Comparison of ENCODE assay signal across 1 cellular context in genomic region chr6:30763618-30764489, GRCh38.
TF ChIP-seq lines count a peak whose summit lies in the region.

No MANE protein-coding gene starts in this region.

TF ChIP-seq in K562, 482 proteins besides CTCF, POLR2A, EP300 and RAD21 (continues in another document):
- TF ChIP-seq NR2C1 (IDR thresholded peaks at IDR 0.05): no peak
- TF ChIP-seq NR2C1 (tag; IDR thresholded peaks at IDR 0.05): no peak
- TF ChIP-seq BRD9 (IDR thresholded peaks at IDR 0.05; ENCODE audit: low read depth, partially characterized antibody): no peak
- TF ChIP-seq HDAC8 (tag; IDR thresholded peaks at IDR 0.05): no peak
- no peak for TF ChIP-seq NR2F6 (CRISPR knock-in tag; IDR thresholded peaks at IDR 0.05)
- TF ChIP-seq, protein P1, sequence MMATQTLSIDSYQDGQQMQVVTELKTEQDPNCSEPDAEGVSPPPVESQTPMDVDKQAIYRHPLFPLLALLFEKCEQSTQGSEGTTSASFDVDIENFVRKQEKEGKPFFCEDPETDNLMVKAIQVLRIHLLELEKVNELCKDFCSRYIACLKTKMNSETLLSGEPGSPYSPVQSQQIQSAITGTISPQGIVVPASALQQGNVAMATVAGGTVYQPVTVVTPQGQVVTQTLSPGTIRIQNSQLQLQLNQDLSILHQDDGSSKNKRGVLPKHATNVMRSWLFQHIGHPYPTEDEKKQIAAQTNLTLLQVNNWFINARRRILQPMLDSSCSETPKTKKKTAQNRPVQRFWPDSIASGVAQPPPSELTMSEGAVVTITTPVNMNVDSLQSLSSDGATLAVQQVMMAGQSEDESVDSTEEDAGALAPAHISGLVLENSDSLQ (IDR thresholded peaks at IDR 0.05): 0 out of 2 replicates have a peak, but pooled peaks have one; percentile 13
- no peak for TF ChIP-seq XRCC5 (IDR thresholded peaks at IDR 0.05; ENCODE audit: low read depth, low read length)
- TF ChIP-seq, protein P2, sequence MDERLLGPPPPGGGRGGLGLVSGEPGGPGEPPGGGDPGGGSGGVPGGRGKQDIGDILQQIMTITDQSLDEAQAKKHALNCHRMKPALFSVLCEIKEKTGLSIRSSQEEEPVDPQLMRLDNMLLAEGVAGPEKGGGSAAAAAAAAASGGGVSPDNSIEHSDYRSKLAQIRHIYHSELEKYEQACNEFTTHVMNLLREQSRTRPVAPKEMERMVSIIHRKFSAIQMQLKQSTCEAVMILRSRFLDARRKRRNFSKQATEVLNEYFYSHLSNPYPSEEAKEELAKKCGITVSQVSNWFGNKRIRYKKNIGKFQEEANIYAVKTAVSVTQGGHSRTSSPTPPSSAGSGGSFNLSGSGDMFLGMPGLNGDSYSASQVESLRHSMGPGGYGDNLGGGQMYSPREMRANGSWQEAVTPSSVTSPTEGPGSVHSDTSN (CRISPR knock-in tag; IDR thresholded peaks at IDR 0.05; ENCODE audit: low read depth): no peak
- TF ChIP-seq, protein P2 (tag; conservative IDR thresholded peaks at IDR 0.05; ENCODE audit: low read depth): peak; percentile 81
- TF ChIP-seq ZEB2 (IDR thresholded peaks at IDR 0.05): peak; percentile 71; the same call in 1 of the 2 replicates
- TF ChIP-seq MTA2 (IDR thresholded peaks at IDR 0.05; ENCODE audit: low read depth): 0 out of 2 replicates have a peak, but pooled peaks have one; percentile 1
- no peak for TF ChIP-seq FOXA3 (CRISPR knock-in tag; conservative IDR thresholded peaks at IDR 0.05 in 1 of 2, IDR thresholded peaks at IDR 0.05 in 1 of 2)
- no peak for TF ChIP-seq RAD51 (IDR thresholded peaks at IDR 0.05; ENCODE audit: borderline replicate concordance, low read depth)
- TF ChIP-seq RFX1 (IDR thresholded peaks at IDR 0.05): no peak
- no peak for TF ChIP-seq MECOM (CRISPR knock-in tag; IDR thresholded peaks at IDR 0.05)
- TF ChIP-seq, protein P3, sequence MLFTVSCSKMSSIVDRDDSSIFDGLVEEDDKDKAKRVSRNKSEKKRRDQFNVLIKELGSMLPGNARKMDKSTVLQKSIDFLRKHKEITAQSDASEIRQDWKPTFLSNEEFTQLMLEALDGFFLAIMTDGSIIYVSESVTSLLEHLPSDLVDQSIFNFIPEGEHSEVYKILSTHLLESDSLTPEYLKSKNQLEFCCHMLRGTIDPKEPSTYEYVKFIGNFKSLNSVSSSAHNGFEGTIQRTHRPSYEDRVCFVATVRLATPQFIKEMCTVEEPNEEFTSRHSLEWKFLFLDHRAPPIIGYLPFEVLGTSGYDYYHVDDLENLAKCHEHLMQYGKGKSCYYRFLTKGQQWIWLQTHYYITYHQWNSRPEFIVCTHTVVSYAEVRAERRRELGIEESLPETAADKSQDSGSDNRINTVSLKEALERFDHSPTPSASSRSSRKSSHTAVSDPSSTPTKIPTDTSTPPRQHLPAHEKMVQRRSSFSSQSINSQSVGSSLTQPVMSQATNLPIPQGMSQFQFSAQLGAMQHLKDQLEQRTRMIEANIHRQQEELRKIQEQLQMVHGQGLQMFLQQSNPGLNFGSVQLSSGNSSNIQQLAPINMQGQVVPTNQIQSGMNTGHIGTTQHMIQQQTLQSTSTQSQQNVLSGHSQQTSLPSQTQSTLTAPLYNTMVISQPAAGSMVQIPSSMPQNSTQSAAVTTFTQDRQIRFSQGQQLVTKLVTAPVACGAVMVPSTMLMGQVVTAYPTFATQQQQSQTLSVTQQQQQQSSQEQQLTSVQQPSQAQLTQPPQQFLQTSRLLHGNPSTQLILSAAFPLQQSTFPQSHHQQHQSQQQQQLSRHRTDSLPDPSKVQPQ (CRISPR knock-in tag; IDR thresholded peaks at IDR 0.05; ENCODE audit: borderline replicate concordance): no peak
- no peak for TF ChIP-seq ZNF280A (IDR thresholded peaks at IDR 0.05; ENCODE audit: low read depth, partially characterized antibody)
- TF ChIP-seq, protein P4, sequence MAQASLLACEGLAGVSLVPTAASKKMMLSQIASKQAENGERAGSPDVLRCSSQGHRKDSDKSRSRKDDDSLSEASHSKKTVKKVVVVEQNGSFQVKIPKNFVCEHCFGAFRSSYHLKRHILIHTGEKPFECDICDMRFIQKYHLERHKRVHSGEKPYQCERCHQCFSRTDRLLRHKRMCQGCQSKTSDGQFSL (CRISPR knock-in tag; IDR thresholded peaks at IDR 0.05): no peak
- TF ChIP-seq, protein P4 (tag; IDR thresholded peaks at IDR 0.05): 0 out of 4 replicates have a peak, but pooled peaks of 1 of the 2 experiments have one; percentile 16
- peak; percentile 54 for TF ChIP-seq TCF3 (CRISPR knock-in tag; IDR thresholded peaks at IDR 0.05)
- peak; percentile 73 for TF ChIP-seq TEAD4 (IDR thresholded peaks at IDR 0.05; ENCODE audit: low read length)
- TF ChIP-seq TEAD4 (CRISPR knock-in tag; IDR thresholded peaks at IDR 0.05; ENCODE audit: borderline replicate concordance): no peak
- TF ChIP-seq, protein P5, sequence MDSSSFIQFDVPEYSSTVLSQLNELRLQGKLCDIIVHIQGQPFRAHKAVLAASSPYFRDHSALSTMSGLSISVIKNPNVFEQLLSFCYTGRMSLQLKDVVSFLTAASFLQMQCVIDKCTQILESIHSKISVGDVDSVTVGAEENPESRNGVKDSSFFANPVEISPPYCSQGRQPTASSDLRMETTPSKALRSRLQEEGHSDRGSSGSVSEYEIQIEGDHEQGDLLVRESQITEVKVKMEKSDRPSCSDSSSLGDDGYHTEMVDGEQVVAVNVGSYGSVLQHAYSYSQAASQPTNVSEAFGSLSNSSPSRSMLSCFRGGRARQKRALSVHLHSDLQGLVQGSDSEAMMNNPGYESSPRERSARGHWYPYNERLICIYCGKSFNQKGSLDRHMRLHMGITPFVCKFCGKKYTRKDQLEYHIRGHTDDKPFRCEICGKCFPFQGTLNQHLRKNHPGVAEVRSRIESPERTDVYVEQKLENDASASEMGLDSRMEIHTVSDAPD (CRISPR knock-in tag; IDR thresholded peaks at IDR 0.05): no peak
- TF ChIP-seq E2F1 (CRISPR knock-in tag; IDR thresholded peaks at IDR 0.05): no peak
- no peak for TF ChIP-seq ATF2 (CRISPR knock-in tag; IDR thresholded peaks at IDR 0.05)
- TF ChIP-seq HDAC1 (IDR thresholded peaks at IDR 0.05): peak in 1 of 2 experiments; percentile 24; a peak in 1 of 4 replicates
- TF ChIP-seq FOXK2 (conservative IDR thresholded peaks at IDR 0.05 in 1 of 2, IDR thresholded peaks at IDR 0.05 in 1 of 2; ENCODE audit: low read depth in 2 of 2): peak; percentile 23 to 61; a peak in 2 of 4 replicates
- TF ChIP-seq MEIS2 (IDR thresholded peaks at IDR 0.05; ENCODE audit: partially characterized antibody): peak; percentile 31
- TF ChIP-seq HDAC2 (IDR thresholded peaks at IDR 0.05): 0 out of 2 replicates have a peak, but pooled peaks have one; percentile 41
- peak; percentile 73 for TF ChIP-seq ARID1B (IDR thresholded peaks at IDR 0.05)
- TF ChIP-seq, protein P6, sequence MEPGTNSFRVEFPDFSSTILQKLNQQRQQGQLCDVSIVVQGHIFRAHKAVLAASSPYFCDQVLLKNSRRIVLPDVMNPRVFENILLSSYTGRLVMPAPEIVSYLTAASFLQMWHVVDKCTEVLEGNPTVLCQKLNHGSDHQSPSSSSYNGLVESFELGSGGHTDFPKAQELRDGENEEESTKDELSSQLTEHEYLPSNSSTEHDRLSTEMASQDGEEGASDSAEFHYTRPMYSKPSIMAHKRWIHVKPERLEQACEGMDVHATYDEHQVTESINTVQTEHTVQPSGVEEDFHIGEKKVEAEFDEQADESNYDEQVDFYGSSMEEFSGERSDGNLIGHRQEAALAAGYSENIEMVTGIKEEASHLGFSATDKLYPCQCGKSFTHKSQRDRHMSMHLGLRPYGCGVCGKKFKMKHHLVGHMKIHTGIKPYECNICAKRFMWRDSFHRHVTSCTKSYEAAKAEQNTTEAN (CRISPR knock-in tag; IDR thresholded peaks at IDR 0.05): no peak
- no peak for TF ChIP-seq HNRNPL (IDR thresholded peaks at IDR 0.05; ENCODE audit: low read depth, low read length)
- TF ChIP-seq PTTG1 (tag; IDR thresholded peaks at IDR 0.05; ENCODE audit: low read depth): peak; percentile 43; the same call in 1 of the 2 replicates
- no peak for TF ChIP-seq TGIF2 (CRISPR knock-in tag; IDR thresholded peaks at IDR 0.05)
- no peak for TF ChIP-seq ZNF76 (CRISPR knock-in tag; IDR thresholded peaks at IDR 0.05; ENCODE audit: borderline replicate concordance)
- no peak for TF ChIP-seq CBX1 (IDR thresholded peaks at IDR 0.05; ENCODE audit: low read depth)
- peak; percentile 57; the same call in 1 of the 2 replicates for TF ChIP-seq SOX6 (IDR thresholded peaks at IDR 0.05)
- TF ChIP-seq RCOR1 (IDR thresholded peaks at IDR 0.05; ENCODE audit: borderline replicate concordance in 1 of 2, low read depth in 2 of 2, low read length in 2 of 2): peak in 1 of 2 experiments; percentile 85; a peak in 1 of 4 replicates
- TF ChIP-seq MAZ (CRISPR knock-in tag; conservative IDR thresholded peaks at IDR 0.05 in 1 of 2, IDR thresholded peaks at IDR 0.05 in 1 of 2): peak in 1 of 2 experiments; percentile 23; a peak in 1 of 4 replicates
- TF ChIP-seq ZNF512 (tag; IDR thresholded peaks at IDR 0.05): no peak
- TF ChIP-seq SPI1 (IDR thresholded peaks at IDR 0.05; ENCODE audit: borderline replicate concordance, low read depth, low read length): peak; percentile 71
- no peak for TF ChIP-seq ZNF785 (CRISPR knock-in tag; IDR thresholded peaks at IDR 0.05)
- TF ChIP-seq, protein P7, sequence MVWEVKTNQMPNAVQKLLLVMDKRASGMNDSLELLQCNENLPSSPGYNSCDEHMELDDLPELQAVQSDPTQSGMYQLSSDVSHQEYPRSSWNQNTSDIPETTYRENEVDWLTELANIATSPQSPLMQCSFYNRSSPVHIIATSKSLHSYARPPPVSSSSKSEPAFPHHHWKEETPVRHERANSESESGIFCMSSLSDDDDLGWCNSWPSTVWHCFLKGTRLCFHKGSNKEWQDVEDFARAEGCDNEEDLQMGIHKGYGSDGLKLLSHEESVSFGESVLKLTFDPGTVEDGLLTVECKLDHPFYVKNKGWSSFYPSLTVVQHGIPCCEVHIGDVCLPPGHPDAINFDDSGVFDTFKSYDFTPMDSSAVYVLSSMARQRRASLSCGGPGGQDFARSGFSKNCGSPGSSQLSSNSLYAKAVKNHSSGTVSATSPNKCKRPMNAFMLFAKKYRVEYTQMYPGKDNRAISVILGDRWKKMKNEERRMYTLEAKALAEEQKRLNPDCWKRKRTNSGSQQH (CRISPR knock-in tag; IDR thresholded peaks at IDR 0.05): no peak
- no peak for TF ChIP-seq ZNF282 (CRISPR knock-in tag; IDR thresholded peaks at IDR 0.05)
- no peak for TF ChIP-seq ZZZ3 (IDR thresholded peaks at IDR 0.05)
- TF ChIP-seq CREM (IDR thresholded peaks at IDR 0.05; ENCODE audit: low read depth): no peak
